8 cellular contexts compared by ENCODE assay signal in the genomic region with DNA sequence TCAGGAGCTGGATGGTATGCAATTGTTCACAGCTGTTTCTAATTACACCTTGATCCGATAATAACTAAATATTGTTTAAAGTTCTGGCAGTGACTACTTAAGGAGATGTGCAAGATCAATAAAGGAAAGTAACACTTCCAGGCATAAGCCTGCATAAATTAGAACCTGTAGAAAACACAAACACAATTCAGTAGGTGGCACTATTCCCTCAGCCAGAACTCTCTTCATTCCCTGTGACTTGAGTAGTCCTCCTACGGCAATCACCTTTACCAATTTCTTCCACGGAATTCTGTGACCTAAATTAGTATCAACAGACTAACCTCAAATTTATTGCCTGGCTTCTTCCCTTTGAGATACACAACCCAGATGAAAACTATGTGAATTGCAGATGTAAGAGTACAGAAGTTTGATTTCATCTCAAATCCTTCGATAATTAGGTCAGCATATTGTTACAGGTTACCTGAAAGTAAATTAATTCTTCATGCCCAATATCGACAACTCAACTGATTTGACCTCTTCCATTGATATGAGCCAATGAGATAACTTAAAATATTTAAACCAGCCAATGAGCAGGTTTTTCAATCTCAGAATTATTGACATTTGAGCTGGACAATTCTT.
DNase-seq lines count a peak whose midpoint lies in the region; ATAC-seq and TF ChIP-seq lines count a peak whose summit lies in the region.

No MANE protein-coding gene starts in this region.

- H3K36me3 ChIP-seq in breast epithelium = no peaks in the 10 kb centered on the region

- intact Hi-C loops in breast epithelium (cut with DNase I; ENCODE audit: low total_unique reads) = no loop called here

- no peak for TF ChIP-seq POLR2A in breast epithelium (IDR thresholded peaks at IDR 0.05)

- no peak overlapping the region for H3K27ac ChIP-seq in breast epithelium

- peaks cover 2% of the 10 kb centered on the region for H3K9me3 Mint-ChIP-seq in activated naive CD8-positive, alpha-beta T cell treated with anti-CD3 and anti-CD28 coated beads for 36 hours
- peaks cover 9% of the 10 kb centered on the region for H3K9me3 Mint-ChIP-seq in natural killer cell treated with Interleukin-12 subunit alpha and Interleukin-12 subunit beta and Interleukin-15 and Interleukin-18, amount 100 ng/mL, for 72 hours

- H3K4me1 Mint-ChIP-seq in activated naive CD8-positive, alpha-beta T cell treated with anti-CD3 and anti-CD28 coated beads for 36 hours = no peaks in the 10 kb centered on the region
- no peaks in the 10 kb centered on the region for H3K4me1 Mint-ChIP-seq in natural killer cell treated with Interleukin-12 subunit alpha and Interleukin-12 subunit beta and Interleukin-15 and Interleukin-18, amount 100 ng/mL, for 72 hours (ENCODE audit: low read depth in 2 of 2)

- H3K27me3 Mint-ChIP-seq in activated naive CD8-positive, alpha-beta T cell treated with anti-CD3 and anti-CD28 coated beads for 36 hours = no peaks in the 10 kb centered on the region
- no peaks in the 10 kb centered on the region for H3K27me3 Mint-ChIP-seq in natural killer cell treated with Interleukin-12 subunit alpha and Interleukin-12 subunit beta and Interleukin-15 and Interleukin-18, amount 100 ng/mL, for 72 hours

- no peaks in the 10 kb centered on the region for H3K36me3 Mint-ChIP-seq in activated naive CD8-positive, alpha-beta T cell treated with anti-CD3 and anti-CD28 coated beads for 36 hours
- no peaks in the 10 kb centered on the region for H3K36me3 Mint-ChIP-seq in natural killer cell treated with Interleukin-12 subunit alpha and Interleukin-12 subunit beta and Interleukin-15 and Interleukin-18, amount 100 ng/mL, for 72 hours

- no peak overlapping the region for H3K4me3 ChIP-seq in GM12865 (ENCODE audit: low read depth, low read length)
- H3K4me3 ChIP-seq in breast epithelium = no peak overlapping the region

- H3K27me3 ChIP-seq in breast epithelium = no peaks in the 10 kb centered on the region

- H3K4me1 ChIP-seq in breast epithelium = no peaks in the 10 kb centered on the region

- no peak overlapping the region for H3K4me3 Mint-ChIP-seq in activated naive CD8-positive, alpha-beta T cell treated with anti-CD3 and anti-CD28 coated beads for 36 hours
- H3K4me3 Mint-ChIP-seq in natural killer cell treated with Interleukin-12 subunit alpha and Interleukin-12 subunit beta and Interleukin-15 and Interleukin-18, amount 100 ng/mL, for 72 hours = no peak overlapping the region

- peak; percentile 13 for DNase-seq in GM12865 (ENCODE audit: low read depth)
- peak; percentile 58 to 84 for DNase-seq in NCI-H2081 (lab: John Stamatoyannopoulos, UW)
- no peak for DNase-seq in breast epithelium (ENCODE audit: low spot score in 2 of 2)
- peak; percentile 20 to 21 for DNase-seq in lung microvascular endothelial cell (ENCODE audit: low read depth in 2 of 2)
- DNase-seq in activated naive CD8-positive, alpha-beta T cell treated with anti-CD3 and anti-CD28 coated beads for 36 hours = no peak
- no peak for DNase-seq in natural killer cell treated with Interleukin-12 subunit alpha and Interleukin-12 subunit beta and Interleukin-15 and Interleukin-18, amount 100 ng/mL, for 72 hours (ENCODE audit: low spot score)

- no peak overlapping the region for H3K27ac Mint-ChIP-seq in activated naive CD8-positive, alpha-beta T cell treated with anti-CD3 and anti-CD28 coated beads for 36 hours
- no peak overlapping the region for H3K27ac Mint-ChIP-seq in natural killer cell treated with Interleukin-12 subunit alpha and Interleukin-12 subunit beta and Interleukin-15 and Interleukin-18, amount 100 ng/mL, for 72 hours

- no peaks in the 10 kb centered on the region for H3K9me3 ChIP-seq in breast epithelium

- TF ChIP-seq CTCF in GM12865 (IDR thresholded peaks at IDR 0.05; ENCODE audit: insufficient read depth, low read depth, low read length, missing control alignments) (peak; percentile 29), breast epithelium (IDR thresholded peaks at IDR 0.05) (peak in 2 of 3 donors; percentile 23 to 35)

- no peak for ATAC-seq in natural killer cell treated with Interleukin-12 subunit alpha and Interleukin-12 subunit beta and Interleukin-15 and Interleukin-18, amount 100 ng/mL, for 72 hours
- ATAC-seq in HG03025 (IDR thresholded peaks at IDR 0.05; ENCODE audit: low FRiP score, unreplicated experiment) (no peak), GM18520 (IDR thresholded peaks at IDR 0.05; ENCODE audit: unreplicated experiment) (no peak)

Comparison
In these comparisons a context has a peak if more than half of its experiments do, and no peak if none do; other contexts are left out.
1. DNase-seq: peak in GM12865 (single experiment), NCI-H2081 (2 of 2) and lung microvascular endothelial cell (2 of 2); none in breast epithelium (0 of 2), activated naive CD8-positive, alpha-beta T cell treated with anti-CD3 and anti-CD28 coated beads for 36 hours (single experiment) and natural killer cell treated with Interleukin-12 subunit alpha and Interleukin-12 subunit beta and Interleukin-15 and Interleukin-18, amount 100 ng/mL, for 72 hours (single experiment).